ENCODE assay signal across 8 cellular contexts in the genomic region with DNA sequence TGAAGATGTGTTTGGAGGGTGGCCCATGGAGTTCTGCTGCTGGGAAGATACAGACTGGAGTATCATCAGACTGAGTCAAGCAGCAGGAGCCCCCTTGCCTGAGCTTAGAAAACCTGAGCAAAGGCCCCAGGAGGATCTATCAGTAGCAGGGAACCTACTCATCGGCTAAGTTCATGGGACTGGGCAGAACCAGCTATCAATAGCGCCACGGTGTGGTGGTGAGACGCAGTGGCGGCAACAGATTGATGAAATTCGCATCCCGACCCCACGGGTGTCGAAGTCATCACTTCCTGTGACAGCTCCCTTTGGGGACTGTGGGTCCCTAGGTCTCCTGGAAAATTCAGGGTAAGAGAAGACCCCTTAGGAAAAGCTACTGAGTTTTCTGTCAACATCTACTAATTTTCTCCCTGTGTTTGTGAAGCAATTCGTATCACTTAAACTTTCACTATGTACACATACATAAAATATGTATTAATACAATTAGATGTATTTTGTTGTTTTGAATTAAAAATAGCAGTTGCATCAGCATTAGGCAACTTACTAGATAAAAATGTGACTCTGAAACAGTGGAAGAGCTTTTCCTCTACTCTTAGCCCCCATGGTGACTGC. TPM values are rescaled to one million over a fixed set of nuclear protein-coding genes. Genes with fewer than 3 reads are reported as not detected.
A peak's percentile ranks its signal among the peaks of the same experiment; 100 is the strongest.
DNase-seq lines count a peak whose midpoint lies in the region; ATAC-seq lines count a peak whose summit lies in the region.

No MANE protein-coding gene starts in this region.

- DNase-seq in Ammon's horn (ENCODE audit: low spot score) (peak; percentile 70), H7 (peak; percentile 88), SK-MEL-5 (ENCODE audit: low read depth, low spot score) (peak; percentile 68), adipocyte (ENCODE audit: low read depth) (peak; percentile 59), iris pigment epithelial cell (ENCODE audit: low read depth) (peak; percentile 51)
- DNase-seq in stimulated activated CD8-positive, alpha-beta memory T cell treated with anti-CD3 and anti-CD28 coated beads, Interleukin-12 subunit alpha, Interleukin-12 subunit beta, amount 100 ng/mL, for 1 hour (ENCODE audit: low read depth) = peak; percentile 5

- H3K27me3 ChIP-seq in H7 (ENCODE audit: control insufficient read depth, insufficient read depth, low read length) (peaks cover 28% of the 10 kb centered on the region), adipocyte (replicated peaks; ENCODE audit: control insufficient read depth, insufficient read depth, low read length) (peaks cover 20% of the 10 kb centered on the region)

- no peak overlapping the region for H3K9ac ChIP-seq in adipocyte (ENCODE audit: low read length)

- H3K4me1 ChIP-seq in adipocyte (ENCODE audit: control insufficient read depth, insufficient read depth, low read length) = peaks cover 11% of the 10 kb centered on the region

- ATAC-seq in GM19023 (IDR thresholded peaks at IDR 0.05; ENCODE audit: unreplicated experiment) (no peak), GM21381 (IDR thresholded peaks at IDR 0.05; ENCODE audit: unreplicated experiment) (no peak)

- H3K9me3 ChIP-seq in adipocyte (ENCODE audit: control insufficient read depth, low read length) = no peaks in the 10 kb centered on the region

- in situ Hi-C loops in SK-MEL-5 (cut with HindIII; ENCODE audit: low pct_unique_long_range_greater_than_20kb, low sequenced_read_pairs) = no loop called here

- no peak overlapping the region for H3K4me3 ChIP-seq in H7 (ENCODE audit: insufficient read depth, low read depth, low read length)
- no peak overlapping the region for H3K4me3 ChIP-seq in adipocyte (ENCODE audit: low read length)

- no peaks in the 10 kb centered on the region for H3K36me3 ChIP-seq in H7 (replicated peaks; ENCODE audit: control insufficient read depth, insufficient read depth, low read length)
- no peaks in the 10 kb centered on the region for H3K36me3 ChIP-seq in adipocyte (ENCODE audit: control insufficient read depth, insufficient read depth, low read length, severe bottlenecking)

RNA-seq across cellular contexts. Expression of gene CACNA1S, which starts 7.1 kb away (rescaled TPM):
- total RNA-seq in H7 (2014; rRNA removed; shearing (Covaris generic)) = not detected in 2 replicates
- total RNA-seq in SK-MEL-5 (2014; rRNA removed; shearing (Covaris generic)) = 0.05 TPM in 1 of 2 replicates, not detected in the other
- not detected in 2 replicates for polyA plus RNA-seq in SK-MEL-5 (2015; cell fraction: cytosol; rRNA removed)
- polyA plus RNA-seq in SK-MEL-5 (2015; cell fraction: nucleus; rRNA removed) = 0.04 TPM in 1 of 2 replicates, not detected in the other

RNA-seq across cellular contexts. Expression of gene ASCL5, which starts 7.7 kb away (rescaled TPM):
- 0.30 TPM in 1 of 2 replicates, not detected in the other for total RNA-seq in H7 (2014; rRNA removed; shearing (Covaris generic))
- total RNA-seq in SK-MEL-5 (2014; rRNA removed; shearing (Covaris generic)) = not detected in 2 replicates
- polyA plus RNA-seq in SK-MEL-5 (2015; cell fraction: cytosol; rRNA removed) = not detected in 2 replicates
- polyA plus RNA-seq in SK-MEL-5 (2015; cell fraction: nucleus; rRNA removed) = not detected in 2 replicates

RNA-seq across cellular contexts. Expression of gene TMEM9, which starts 35.0 kb away (rescaled TPM):
- 228 and 249 TPM in 2 replicates for total RNA-seq in H7 (2014; rRNA removed; shearing (Covaris generic))
- 126 and 132 TPM in 2 replicates for total RNA-seq in SK-MEL-5 (2014; rRNA removed; shearing (Covaris generic))
- 135 and 150 TPM in 2 replicates for polyA plus RNA-seq in SK-MEL-5 (2015; cell fraction: cytosol; rRNA removed)
- polyA plus RNA-seq in SK-MEL-5 (2015; cell fraction: nucleus; rRNA removed) = 63.9 and 75.5 TPM in 2 replicates

Comparison
In these comparisons a context has a peak if more than half of its experiments do, and no peak if none do; other contexts are left out.
1. DNase-seq: peak in every context shown above with its lines; median percentile 88 in H7; 70 in Ammon's horn; 68 in SK-MEL-5; 59 in adipocyte; 51 in iris pigment epithelial cell; 5 in stimulated activated CD8-positive, alpha-beta memory T cell treated with anti-CD3 and anti-CD28 coated beads, Interleukin-12 subunit alpha, Interleukin-12 subunit beta, amount 100 ng/mL, for 1 hour.